Comparison of ENCODE assay signal across 9 cellular contexts in genomic region chr6:170459451-170459850, GRCh38.
DNase-seq lines count a peak whose midpoint lies in the region; ATAC-seq and TF ChIP-seq lines count a peak whose summit lies in the region.
"Had no signal": no experiment of that assay in that cellular context is flagged by ENCODE, and none has a peak within 500 bp of the region (broad histone marks: within the 10 kb centered on the region; RNA-seq: fewer than 3 reads in every experiment).

No MANE protein-coding gene starts in this region.

- H3K4me1 ChIP-seq in lower lobe of right lung, result peaks cover 9% of the 10 kb centered on the region

- H3K36me3 Mint-ChIP-seq in activated CD8-positive, alpha-beta T cell treated with anti-CD3 and anti-CD28 coated beads, Interleukin-2, amount 10 ng/mL, durations not matched to agents 7 days and 5 days (ENCODE audit: low read depth), result no peaks in the 10 kb centered on the region

- POLR2A ChIA-PET in activated CD8-positive, alpha-beta T cell treated with anti-CD3 and anti-CD28 coated beads, Interleukin-2, amount 10 ng/mL, durations not matched to agents 7 days and 5 days (lab: Charles Lee), result no interaction called here

- H3K4me1 Mint-ChIP-seq in activated CD8-positive, alpha-beta T cell treated with anti-CD3 and anti-CD28 coated beads, Interleukin-2, amount 10 ng/mL, durations not matched to agents 7 days and 5 days (ENCODE audit: low read depth), result peaks cover 54% of the 10 kb centered on the region

- no peaks in the 10 kb centered on the region for H3K27me3 Mint-ChIP-seq in activated CD8-positive, alpha-beta T cell treated with anti-CD3 and anti-CD28 coated beads, Interleukin-2, amount 10 ng/mL, durations not matched to agents 7 days and 5 days (ENCODE audit: low read depth)

- CTCF ChIA-PET in activated CD8-positive, alpha-beta T cell treated with anti-CD3 and anti-CD28 coated beads, Interleukin-2, amount 10 ng/mL, durations not matched to agents 7 days and 5 days (lab: Charles Lee), result no interaction called here

- H3K36me3 ChIP-seq in lower lobe of right lung, result no peaks in the 10 kb centered on the region

- H3K9me3 Mint-ChIP-seq in activated CD8-positive, alpha-beta T cell treated with anti-CD3 and anti-CD28 coated beads, Interleukin-2, amount 10 ng/mL, durations not matched to agents 7 days and 5 days (ENCODE audit: insufficient read depth), result no peaks in the 10 kb centered on the region

- H3K27ac ChIP-seq in lower lobe of right lung, result no peak overlapping the region

- no peak for TF ChIP-seq CTCF in AG10803 (conservative IDR thresholded peaks at IDR 0.05; ENCODE audit: low read length)
- no peak for TF ChIP-seq CTCF in lower lobe of right lung (IDR thresholded peaks at IDR 0.05)

- H3K27ac Mint-ChIP-seq in activated CD8-positive, alpha-beta T cell treated with anti-CD3 and anti-CD28 coated beads, Interleukin-2, amount 10 ng/mL, durations not matched to agents 7 days and 5 days, result peak overlapping the region; percentile 80

- no peaks in the 10 kb centered on the region for H3K27me3 ChIP-seq in lower lobe of right lung (ENCODE audit: low read depth)

- no peaks in the 10 kb centered on the region for H3K9me3 ChIP-seq in lower lobe of right lung

- DNase-seq in AG10803 (ENCODE audit: low read depth), result peak; percentile 18
- peak; percentile 78 for DNase-seq in activated CD8-positive, alpha-beta T cell treated with anti-CD3 and anti-CD28 coated beads, Interleukin-2, amount 10 ng/mL, durations not matched to agents 7 days and 5 days
- DNase-seq in lower lobe of right lung, result peak; percentile 68
- DNase-seq in retina, result no peak
- no peak for DNase-seq in NCI-H774 (lab: John Stamatoyannopoulos, UW)
- DNase-seq in NCI-H82 (lab: John Stamatoyannopoulos, UW), result no peak

- H3K4me3 ChIP-seq in AG10803 (ENCODE audit: low read length) (peak overlapping the region; percentile 34; the same call in 1 of the 2 replicates), lower lobe of right lung (peak overlapping the region; percentile 39)

- peak; percentile 74 for ATAC-seq in GM19023 (IDR thresholded peaks at IDR 0.05; ENCODE audit: unreplicated experiment)
- peak; percentile 86 for ATAC-seq in HG03280 (IDR thresholded peaks at IDR 0.05; ENCODE audit: unreplicated experiment)
- ATAC-seq in activated CD8-positive, alpha-beta T cell treated with anti-CD3 and anti-CD28 coated beads, Interleukin-2, amount 10 ng/mL, durations not matched to agents 7 days and 5 days, result peak; percentile 83
- peak in 1 of 2 donors; percentile 58 for ATAC-seq in lower lobe of right lung
- ATAC-seq: HCT116 had no signal

- peak overlapping the region; percentile 64 for H3K4me3 Mint-ChIP-seq in activated CD8-positive, alpha-beta T cell treated with anti-CD3 and anti-CD28 coated beads, Interleukin-2, amount 10 ng/mL, durations not matched to agents 7 days and 5 days

- intact Hi-C loops in lower lobe of right lung (cut with DNase I), result no loop called here

Comparison
In these comparisons a context has a peak if more than half of its experiments do, and no peak if none do; other contexts are left out.
1. DNase-seq: peak in AG10803 (single experiment), activated CD8-positive, alpha-beta T cell treated with anti-CD3 and anti-CD28 coated beads, Interleukin-2, amount 10 ng/mL, durations not matched to agents 7 days and 5 days (single experiment) and lower lobe of right lung (single experiment); none in retina (single experiment), NCI-H774 (single experiment) and NCI-H82 (single experiment).